Comparison of ENCODE assay signal across 17 cellular contexts in the genomic region with DNA sequence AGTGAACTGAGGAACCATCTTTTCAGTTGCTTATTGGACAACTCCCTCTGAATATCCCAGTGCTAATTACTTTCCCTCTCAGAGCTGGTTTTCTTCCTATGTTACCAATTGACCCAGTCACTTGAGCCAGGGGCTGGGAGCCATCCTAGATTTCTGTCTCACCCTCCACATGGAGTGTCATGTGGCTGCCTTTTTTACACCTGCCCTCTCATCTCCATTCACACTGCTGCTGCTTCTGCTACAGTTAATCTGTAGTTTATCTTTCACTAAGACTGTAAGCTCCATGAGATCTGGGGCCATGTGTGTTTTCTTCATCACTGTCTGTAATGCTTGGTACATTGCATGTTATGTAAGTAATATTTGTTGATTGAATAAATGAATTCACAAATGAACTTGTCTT. TPM values are rescaled to one million over a fixed set of nuclear protein-coding genes. Genes with fewer than 3 reads are reported as not detected.
A peak's percentile ranks its signal among the peaks of the same experiment; 100 is the strongest.
DNase-seq lines count a peak whose midpoint lies in the region; ATAC-seq and TF ChIP-seq lines count a peak whose summit lies in the region.
"Had no signal": no experiment of that assay in that cellular context is flagged by ENCODE, and none has a peak within 500 bp of the region (broad histone marks: within the 10 kb centered on the region; RNA-seq: fewer than 3 reads in every experiment).

No MANE protein-coding gene starts in this region.

- peak overlapping the region; percentile 35 for H3K27ac Mint-ChIP-seq in activated T-helper 17 cell treated with anti-CD3 and anti-CD28 coated beads, Interleukin-2, amount 50 U/mL, for 72 hours
- peak overlapping the region; percentile 37 to 42 for H3K27ac Mint-ChIP-seq in natural killer cell treated with Interleukin-12 subunit alpha and Interleukin-12 subunit beta and Interleukin-15 and Interleukin-18, amount 100 ng/mL, for 72 hours
- H3K27ac Mint-ChIP-seq in activated naive CD4-positive, alpha-beta T cell treated with anti-CD3 and anti-CD28 coated beads, Interleukin-2, amount 10 ng/mL, durations not matched to agents 7 days and 5 days, result no peak overlapping the region

- no peaks in the 10 kb centered on the region for H3K9me3 ChIP-seq in heart right ventricle
- H3K9me3 ChIP-seq: right lobe of liver had no signal

- ATAC-seq in left ventricle myocardium superior (peak; percentile 5), heart right ventricle (no peak)
- ATAC-seq in activated T-helper 17 cell treated with anti-CD3 and anti-CD28 coated beads, Interleukin-2, amount 50 U/mL, for 72 hours (replicated peaks), result no peak
- ATAC-seq in natural killer cell treated with Interleukin-12 subunit alpha and Interleukin-12 subunit beta and Interleukin-15 and Interleukin-18, amount 100 ng/mL, for 72 hours, result no peak
- ATAC-seq: activated CD4-positive, alpha-beta T cell treated with anti-CD3 and anti-CD28 coated beads for 36 hours had no signal

- in situ Hi-C loops in brain microvascular endothelial cell (cut with HindIII; ENCODE audit: low pct_ligation_motif_present, low sequenced_read_pairs), result no loop called here

- H3K27ac ChIP-seq in heart right ventricle (peak overlapping the region in 3 of 10 donors; percentile 19 to 58 (median 54)), brain microvascular endothelial cell (no peak overlapping the region)

- H3K4me3 Mint-ChIP-seq in activated T-helper 17 cell treated with anti-CD3 and anti-CD28 coated beads, Interleukin-2, amount 50 U/mL, for 72 hours, result no peak overlapping the region
- no peak overlapping the region for H3K4me3 Mint-ChIP-seq in natural killer cell treated with Interleukin-12 subunit alpha and Interleukin-12 subunit beta and Interleukin-15 and Interleukin-18, amount 100 ng/mL, for 72 hours
- no peak overlapping the region for H3K4me3 Mint-ChIP-seq in activated naive CD4-positive, alpha-beta T cell treated with anti-CD3 and anti-CD28 coated beads, Interleukin-2, amount 10 ng/mL, durations not matched to agents 7 days and 5 days
- H3K4me3 Mint-ChIP-seq: activated CD4-positive, alpha-beta T cell treated with anti-CD3 and anti-CD28 coated beads for 36 hours; nephron; T-helper 1 cell treated with Interleukin-12 subunit alpha and Interleukin-12 subunit beta and Interleukin-4 antibody, amounts not matched to agents 30 μg/mL and 1 μg/mL, for 36 hours had no signal

- H3K9me3 Mint-ChIP-seq in activated T-helper 17 cell treated with anti-CD3 and anti-CD28 coated beads, Interleukin-2, amount 50 U/mL, for 72 hours, result no peaks in the 10 kb centered on the region
- H3K9me3 Mint-ChIP-seq in natural killer cell treated with Interleukin-12 subunit alpha and Interleukin-12 subunit beta and Interleukin-15 and Interleukin-18, amount 100 ng/mL, for 72 hours, result no peaks in the 10 kb centered on the region
- H3K9me3 Mint-ChIP-seq in activated naive CD4-positive, alpha-beta T cell treated with anti-CD3 and anti-CD28 coated beads, Interleukin-2, amount 10 ng/mL, durations not matched to agents 7 days and 5 days, result no peaks in the 10 kb centered on the region
- H3K9me3 Mint-ChIP-seq: nephron; T-helper 1 cell treated with Interleukin-12 subunit alpha and Interleukin-12 subunit beta and Interleukin-4 antibody, amounts not matched to agents 30 μg/mL and 1 μg/mL, for 36 hours had no signal

- DNase-seq in left ventricle myocardium superior, result no peak
- DNase-seq in heart right ventricle, result no peak
- no peak for DNase-seq in natural killer cell treated with Interleukin-12 subunit alpha and Interleukin-12 subunit beta and Interleukin-15 and Interleukin-18, amount 100 ng/mL, for 72 hours (ENCODE audit: low spot score)
- DNase-seq in activated CD4-positive, alpha-beta T cell treated with anti-CD3 and anti-CD28 coated beads for 4 hours, result no peak
- no peak for DNase-seq in NOMO-1 treated with dmso at 0.1 percent for 144 hours (lab: John Stamatoyannopoulos, UW; ENCODE audit: unreplicated experiment)
- DNase-seq in activated naive CD4-positive, alpha-beta T cell treated with anti-CD3 and anti-CD28 coated beads, Interleukin-2, amount 10 ng/mL, durations not matched to agents 7 days and 5 days, result no peak
- DNase-seq in brain microvascular endothelial cell, result no peak
- DNase-seq: ACHN; activated CD4-positive, alpha-beta T cell treated with anti-CD3 and anti-CD28 coated beads for 36 hours; cortex of kidney; hypothalamus; NCI-H524; right lobe of liver; stimulated activated naive CD4-positive, alpha-beta T cell had no signal

- TF ChIP-seq CTCF in heart right ventricle (IDR thresholded peaks at IDR 0.05), result no peak
- TF ChIP-seq CTCF in brain microvascular endothelial cell (IDR thresholded peaks at IDR 0.05; ENCODE audit: low read depth, low read length, missing control alignments), result no peak

- H3K36me3 Mint-ChIP-seq in activated T-helper 17 cell treated with anti-CD3 and anti-CD28 coated beads, Interleukin-2, amount 50 U/mL, for 72 hours (ENCODE audit: low read depth), result peaks cover 6% of the 10 kb centered on the region
- H3K36me3 Mint-ChIP-seq in natural killer cell treated with Interleukin-12 subunit alpha and Interleukin-12 subunit beta and Interleukin-15 and Interleukin-18, amount 100 ng/mL, for 72 hours, result no peaks in the 10 kb centered on the region
- H3K36me3 Mint-ChIP-seq in activated naive CD4-positive, alpha-beta T cell treated with anti-CD3 and anti-CD28 coated beads, Interleukin-2, amount 10 ng/mL, durations not matched to agents 7 days and 5 days, result peaks cover 22% of the 10 kb centered on the region

- H3K4me1 Mint-ChIP-seq in activated T-helper 17 cell treated with anti-CD3 and anti-CD28 coated beads, Interleukin-2, amount 50 U/mL, for 72 hours, result peaks cover 40% of the 10 kb centered on the region
- H3K4me1 Mint-ChIP-seq in natural killer cell treated with Interleukin-12 subunit alpha and Interleukin-12 subunit beta and Interleukin-15 and Interleukin-18, amount 100 ng/mL, for 72 hours (ENCODE audit: low read depth in 2 of 2), result peaks cover 36 to 42% of the 10 kb centered on the region in 2 donors
- H3K4me1 Mint-ChIP-seq in activated naive CD4-positive, alpha-beta T cell treated with anti-CD3 and anti-CD28 coated beads, Interleukin-2, amount 10 ng/mL, durations not matched to agents 7 days and 5 days, result peaks cover 34% of the 10 kb centered on the region

- H3K27me3 Mint-ChIP-seq in activated T-helper 17 cell treated with anti-CD3 and anti-CD28 coated beads, Interleukin-2, amount 50 U/mL, for 72 hours, result no peaks in the 10 kb centered on the region
- H3K27me3 Mint-ChIP-seq in natural killer cell treated with Interleukin-12 subunit alpha and Interleukin-12 subunit beta and Interleukin-15 and Interleukin-18, amount 100 ng/mL, for 72 hours, result no peaks in the 10 kb centered on the region
- H3K27me3 Mint-ChIP-seq in activated naive CD4-positive, alpha-beta T cell treated with anti-CD3 and anti-CD28 coated beads, Interleukin-2, amount 10 ng/mL, durations not matched to agents 7 days and 5 days, result no peaks in the 10 kb centered on the region
- H3K27me3 Mint-ChIP-seq: activated CD4-positive, alpha-beta T cell treated with anti-CD3 and anti-CD28 coated beads for 36 hours had no signal

- CTCF ChIA-PET in activated naive CD4-positive, alpha-beta T cell treated with anti-CD3 and anti-CD28 coated beads, Interleukin-2, amount 10 ng/mL, durations not matched to agents 7 days and 5 days (lab: Charles Lee), result interaction anchor here (0.7 to 1.5 kb wide), 3 partner anchors 90 to 147 kb away, joined by 3 to 4 read pairs (median 3); no protein-coding TSS in a partner anchor

- H3K4me1 ChIP-seq in heart right ventricle, result peaks cover 10 to 82% (median 75%) of the 10 kb centered on the region in 9 donors

- H3K4me3 ChIP-seq in heart right ventricle, result no peak overlapping the region
- no peak overlapping the region for H3K4me3 ChIP-seq in brain microvascular endothelial cell (ENCODE audit: low read depth, low read length)
- H3K4me3 ChIP-seq: right lobe of liver had no signal

- intact Hi-C loops in left ventricle myocardium superior (cut with micrococcal nuclease) (no loop called here), heart right ventricle (cut with DNase I) (no loop called here)

- peaks cover 0 to 21% (median 0%) of the 10 kb centered on the region in 9 donors for H3K36me3 ChIP-seq in heart right ventricle
- peaks cover 41% of the 10 kb centered on the region for H3K36me3 ChIP-seq in brain microvascular endothelial cell (replicated peaks)
- H3K36me3 ChIP-seq: right lobe of liver had no signal

- H3K27me3 ChIP-seq in heart right ventricle (no peaks in the 10 kb centered on the region), brain microvascular endothelial cell (replicated peaks) (no peaks in the 10 kb centered on the region)
- H3K27me3 ChIP-seq: right lobe of liver had no signal

RNA-seq across cellular contexts. Expression of a gene that starts 35.8 kb away (rescaled TPM):
- total RNA-seq in left ventricle myocardium superior (238 TPM), heart right ventricle (100 to 1,000 TPM; 210 to 369 (median 251) TPM)
- polyA plus RNA-seq in heart right ventricle, result 100 to 1,000 TPM; 117 to 190 TPM
- 10 to 100 TPM; 18.4 to 27.2 TPM for total RNA-seq in activated T-helper 17 cell treated with anti-CD3 and anti-CD28 coated beads, Interleukin-2, amount 50 U/mL, for 72 hours
- 10 to 100 TPM; 42.1 to 51.4 TPM for total RNA-seq in natural killer cell treated with Interleukin-12 subunit alpha and Interleukin-12 subunit beta and Interleukin-15 and Interleukin-18, amount 100 ng/mL, for 72 hours
